ENCODE assay signal across 15 cellular contexts in genomic region chr2:190267302-190267701, GRCh38. TPM values are rescaled to one million over a fixed set of nuclear protein-coding genes. Genes with fewer than 3 reads are reported as not detected.
DNase-seq lines count a peak whose midpoint lies in the region; ATAC-seq, FAIRE-seq and TF ChIP-seq lines count a peak whose summit lies in the region.
"Had no signal": no experiment of that assay in that cellular context is flagged by ENCODE, and none has a peak within 500 bp of the region (broad histone marks: within the 10 kb centered on the region; RNA-seq: fewer than 3 reads in every experiment).

No MANE protein-coding gene starts in this region.

- in situ Hi-C loops in astrocyte of the cerebellum (cut with HindIII; ENCODE audit: low sequenced_read_pairs), result no loop called here

- intact Hi-C loops in activated CD4-positive, alpha-beta T cell treated with anti-CD3 and anti-CD28 coated beads, Interleukin-2, amount 10 ng/mL, durations not matched to agents 24 days and 14 days (cut with micrococcal nuclease), result no loop called here

- peaks cover 4% of the 10 kb centered on the region for H3K9me3 Mint-ChIP-seq in activated CD4-positive, alpha-beta T cell treated with anti-CD3 and anti-CD28 coated beads, Interleukin-2, amount 10 ng/mL, durations not matched to agents 24 days and 14 days

- no peaks in the 10 kb centered on the region for H3K79me2 ChIP-seq in keratinocyte (ENCODE audit: control insufficient read depth, insufficient read depth, low read length)

- H3K27ac ChIP-seq in keratinocyte (ENCODE audit: control insufficient read depth, insufficient read depth, low read length), result peak overlapping the region; percentile 7
- H3K27ac ChIP-seq: BLaER1, gastrocnemius medialis, left lung, vagina had no signal

- H3K36me3 Mint-ChIP-seq in activated CD4-positive, alpha-beta T cell treated with anti-CD3 and anti-CD28 coated beads, Interleukin-2, amount 10 ng/mL, durations not matched to agents 24 days and 14 days (ENCODE audit: low read depth), result peaks cover 23% of the 10 kb centered on the region

- no peaks in the 10 kb centered on the region for H3K9me1 ChIP-seq in keratinocyte (ENCODE audit: control insufficient read depth, extremely low read depth, insufficient read depth, low read length)

- no peaks in the 10 kb centered on the region for H3K9me3 ChIP-seq in keratinocyte (ENCODE audit: control insufficient read depth, low read depth, low read length)
- H3K9me3 ChIP-seq: gastrocnemius medialis, vagina had no signal

- H3K4me1 ChIP-seq in keratinocyte (ENCODE audit: control insufficient read depth, extremely low read depth, insufficient read depth, low read length), result peaks cover 6% of the 10 kb centered on the region
- H3K4me1 ChIP-seq: BLaER1, left lung, vagina had no signal

- no peak for FAIRE-seq in HTR-8/SVneo (lab: Jason Lieb, UNC)
- peak; percentile 5 for FAIRE-seq in keratinocyte (lab: Jason Lieb, UNC)

- no peaks in the 10 kb centered on the region for H4K20me1 ChIP-seq in keratinocyte (ENCODE audit: control insufficient read depth, extremely low read depth, insufficient read depth, low read length)
- H4K20me1 ChIP-seq: BLaER1 had no signal

- no peak overlapping the region for H3K4me3 Mint-ChIP-seq in activated CD4-positive, alpha-beta T cell treated with anti-CD3 and anti-CD28 coated beads, Interleukin-2, amount 10 ng/mL, durations not matched to agents 24 days and 14 days

- ATAC-seq in GM21381 (IDR thresholded peaks at IDR 0.05; ENCODE audit: unreplicated experiment), result no peak
- ATAC-seq: gastrocnemius medialis, left lung had no signal

- H3K4me1 Mint-ChIP-seq in activated CD4-positive, alpha-beta T cell treated with anti-CD3 and anti-CD28 coated beads, Interleukin-2, amount 10 ng/mL, durations not matched to agents 24 days and 14 days, result no peaks in the 10 kb centered on the region

- H3K27ac Mint-ChIP-seq in activated CD4-positive, alpha-beta T cell treated with anti-CD3 and anti-CD28 coated beads, Interleukin-2, amount 10 ng/mL, durations not matched to agents 24 days and 14 days, result no peak overlapping the region

- H3K36me3 ChIP-seq in keratinocyte (ENCODE audit: control insufficient read depth in 2 of 2, extremely low read depth in 1 of 2, insufficient read depth in 2 of 2, low read length in 2 of 2), result no peaks in the 10 kb centered on the region
- H3K36me3 ChIP-seq: gastrocnemius medialis, left lung, vagina had no signal

- dilution Hi-C loops in keratinocyte (cut with MboI; ENCODE audit: extremely low pct_ligation_motif_present, low sequenced_read_pairs), result no loop called here

- H2AFZ ChIP-seq in keratinocyte (ENCODE audit: control insufficient read depth, low read length), result no peak overlapping the region

- TF ChIP-seq CTCF in AG09309 (IDR thresholded peaks at IDR 0.05; ENCODE audit: control insufficient read depth, insufficient read depth, low read depth, low read length, missing control alignments) (no peak), astrocyte of the cerebellum (IDR thresholded peaks at IDR 0.05; ENCODE audit: low read depth, low read length, missing control alignments) (no peak), keratinocyte (optimal IDR thresholded peaks at IDR 0.05 in 1 of 3, IDR thresholded peaks at IDR 0.05 in 1 of 3, conservative IDR thresholded peaks at IDR 0.05 in 1 of 3; ENCODE audit: extremely low read depth in 1 of 3, insufficient read depth in 2 of 3, low read length in 3 of 3) (no peak)

- peak overlapping the region; percentile 39 for H3K4me2 ChIP-seq in keratinocyte (ENCODE audit: control insufficient read depth, extremely low read depth, insufficient read depth, low read depth, low read length)
- H3K4me2 ChIP-seq: BLaER1 had no signal

- H3K27me3 Mint-ChIP-seq in activated CD4-positive, alpha-beta T cell treated with anti-CD3 and anti-CD28 coated beads, Interleukin-2, amount 10 ng/mL, durations not matched to agents 24 days and 14 days, result no peaks in the 10 kb centered on the region

- no peak overlapping the region for H3K9ac ChIP-seq in keratinocyte (ENCODE audit: control insufficient read depth, extremely low read depth, insufficient read depth, low read length)
- H3K9ac ChIP-seq: BLaER1 had no signal

- H3K4me3 ChIP-seq in AG09309 (ENCODE audit: control insufficient read depth, low read depth, low read length) (no peak overlapping the region), astrocyte of the cerebellum (ENCODE audit: low read depth, low read length) (no peak overlapping the region), keratinocyte (ENCODE audit: control insufficient read depth in 2 of 3, extremely low read depth in 1 of 3, insufficient read depth in 2 of 3, low read depth in 1 of 3, low read length in 3 of 3) (no peak overlapping the region)
- H3K4me3 ChIP-seq: BLaER1, gastrocnemius medialis, left lung, vagina had no signal

- DNase-seq in AG09309 (ENCODE audit: low read depth) (peak; percentile 39), HTR-8/SVneo (ENCODE audit: insufficient read length, low spot score) (peak; percentile 18), astrocyte of the cerebellum (ENCODE audit: low read depth) (peak; percentile 33), keratinocyte (ENCODE audit: low read depth, low spot score) (no peak), MV-4-11 (lab: John Stamatoyannopoulos, UW) (no peak)
- no peak for DNase-seq in activated T-cell treated with anti-CD3 and anti-CD28 coated beads, Interleukin-2, amount 50 U/mL, for 1 hour
- DNase-seq in activated CD4-positive, alpha-beta T cell treated with anti-CD3 and anti-CD28 coated beads, Interleukin-2, amount 10 ng/mL, durations not matched to agents 24 days and 14 days, result no peak
- DNase-seq: activated gamma-delta T cell treated with Interleukin-2 at 50 U/mL for 16 hours, gastrocnemius medialis, left lung, NCI-H146, NCI-H774 had no signal

- H3K27me3 ChIP-seq in keratinocyte (ENCODE audit: control insufficient read depth, extremely low read depth, insufficient read depth, low read length), result no peaks in the 10 kb centered on the region
- H3K27me3 ChIP-seq: BLaER1, gastrocnemius medialis, left lung, vagina had no signal

RNA-seq across cellular contexts. Expression of gene HIBCH, which starts 52.3 kb away (rescaled TPM):
- 9.5 to 19.4 TPM (median 10.6 TPM) in 3 replicates for polyA plus RNA-seq in keratinocyte
- 22.6 TPM for polyA plus RNA-seq in keratinocyte (2011; ENCODE audit: low read depth)
- polyA plus RNA-seq in keratinocyte (2011; cell fraction: cytosol; rRNA removed), result 7.4 and 12.0 TPM in 2 replicates
- 11.4 and 14.1 TPM in 2 replicates for polyA plus RNA-seq in keratinocyte (2011; cell fraction: nucleus; rRNA removed)
- 8.1 and 13.0 TPM in 2 replicates for polyA plus RNA-seq in keratinocyte (2012; ENCODE audit: low replicate concordance)
- 0.43 to 14.3 TPM (median 5.0 TPM) in 3 replicates for polyA minus RNA-seq in keratinocyte
- polyA minus RNA-seq in keratinocyte (2011; cell fraction: cytosol; rRNA and poly(A)+ RNA removed), result 6.7 TPM
- 11.9 and 21.2 TPM in 2 replicates for polyA minus RNA-seq in keratinocyte (2011; cell fraction: nucleus; rRNA and poly(A)+ RNA removed)
- 26.7 and 29.1 TPM in 2 replicates for total RNA-seq in activated CD4-positive, alpha-beta T cell treated with anti-CD3 and anti-CD28 coated beads, Interleukin-2, amount 10 ng/mL, durations not matched to agents 24 days and 14 days

Comparison
In these comparisons a context has a peak if more than half of its experiments do, and no peak if none do; other contexts are left out.
1. DNase-seq: peak in AG09309 (single experiment), HTR-8/SVneo (single experiment) and astrocyte of the cerebellum (single experiment); none in keratinocyte (single experiment), activated T-cell treated with anti-CD3 and anti-CD28 coated beads, Interleukin-2, amount 50 U/mL, for 1 hour (single experiment), MV-4-11 (single experiment) and activated CD4-positive, alpha-beta T cell treated with anti-CD3 and anti-CD28 coated beads, Interleukin-2, amount 10 ng/mL, durations not matched to agents 24 days and 14 days (single experiment).